In the genomic region with DNA sequence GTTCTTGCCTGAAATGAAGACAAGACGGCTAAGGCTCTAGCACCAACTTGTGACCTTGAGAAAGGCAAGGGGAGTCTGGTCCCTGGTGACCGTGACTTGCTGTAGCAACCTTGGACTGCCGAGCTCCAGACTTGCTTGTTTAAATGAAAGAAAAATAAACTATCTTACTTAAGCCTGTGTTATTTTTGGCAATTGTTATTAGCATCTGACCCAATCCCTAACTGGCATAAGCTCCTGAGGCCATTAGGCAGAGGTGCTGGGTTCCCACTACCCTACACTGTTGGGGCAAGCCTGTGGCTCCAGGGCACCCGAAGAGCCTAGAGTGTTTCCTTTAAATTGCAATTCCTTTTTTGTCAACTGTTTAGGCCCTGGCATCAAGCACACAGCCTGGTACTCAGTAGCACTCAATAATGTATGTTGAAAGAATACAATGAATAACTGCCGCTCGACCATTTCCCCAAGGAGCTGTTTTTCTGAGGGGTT, we compare ENCODE assay signal across 18 cellular contexts.
A peak's percentile ranks its signal among the peaks of the same experiment; 100 is the strongest.
DNase-seq lines count a peak whose midpoint lies in the region; ATAC-seq and TF ChIP-seq lines count a peak whose summit lies in the region.
"Had no signal": no experiment of that assay in that cellular context is flagged by ENCODE, and none has a peak within 500 bp of the region (broad histone marks: within the 10 kb centered on the region; RNA-seq: fewer than 3 reads in every experiment).

No MANE protein-coding gene starts in this region.

- intact Hi-C loops in stomach (cut with DNase I; ENCODE audit: low total_unique reads) = no loop called here
- intact Hi-C loops in CD4-positive, alpha-beta T cell (cut with DNase I, micrococcal nuclease) = no loop called here

- peak; percentile 16 for TF ChIP-seq EP300 in stomach (IDR thresholded peaks at IDR 0.05)

- TF ChIP-seq CTCF in fibroblast of pulmonary artery (IDR thresholded peaks at IDR 0.05; ENCODE audit: low read length, missing control alignments) = no peak
- TF ChIP-seq CTCF in stomach (IDR thresholded peaks at IDR 0.05) = no peak
- no peak for TF ChIP-seq CTCF in glutamatergic neuron (IDR thresholded peaks at IDR 0.05; ENCODE audit: partially characterized antibody, unreplicated experiment)
- no peak for TF ChIP-seq CTCF in CD4-positive, alpha-beta T cell (IDR thresholded peaks at IDR 0.05)

- H3K27me3 Mint-ChIP-seq in glutamatergic neuron (ENCODE audit: unreplicated experiment) = no peaks in the 10 kb centered on the region
- no peaks in the 10 kb centered on the region for H3K27me3 Mint-ChIP-seq in CD4-positive, alpha-beta T cell

- no peak overlapping the region for H3K4me3 Mint-ChIP-seq in glutamatergic neuron (ENCODE audit: unreplicated experiment)
- H3K4me3 Mint-ChIP-seq in CD4-positive, alpha-beta T cell = no peak overlapping the region
- H3K4me3 Mint-ChIP-seq: activated CD8-positive, alpha-beta T cell treated with anti-CD3 and anti-CD28 coated beads, Interleukin-2, amount 10 ng/mL, durations not matched to agents 7 days and 5 days had no signal

- no peaks in the 10 kb centered on the region for H3K36me3 Mint-ChIP-seq in glutamatergic neuron (ENCODE audit: unreplicated experiment)
- H3K36me3 Mint-ChIP-seq in CD4-positive, alpha-beta T cell (ENCODE audit: low read depth) = no peaks in the 10 kb centered on the region

- peak overlapping the region in 4 of 5 donors; percentile 38 to 79 (median 72) for H3K27ac ChIP-seq in stomach
- H3K27ac ChIP-seq in CD4-positive, alpha-beta T cell (ENCODE audit: low read depth, low read length) = no peak overlapping the region
- H3K27ac ChIP-seq: 22Rv1, tibial nerve had no signal

- 52 to 63% (median 57%) methylated on average over 6 of the region's 6 CpGs for WGBS in stomach, 5 donors

- no peaks in the 10 kb centered on the region for H3K36me3 ChIP-seq in adipocyte (ENCODE audit: control insufficient read depth, insufficient read depth, low read length, severe bottlenecking)
- H3K36me3 ChIP-seq in stomach = no peaks in the 10 kb centered on the region
- H3K36me3 ChIP-seq: tibial nerve had no signal

- H3K27me3 ChIP-seq in adipocyte (replicated peaks; ENCODE audit: control insufficient read depth, insufficient read depth, low read length) (no peaks in the 10 kb centered on the region), stomach (no peaks in the 10 kb centered on the region)
- H3K27me3 ChIP-seq in CD4-positive, alpha-beta T cell (ENCODE audit: control insufficient read depth, insufficient read depth, low read length) = no peaks in the 10 kb centered on the region
- H3K27me3 ChIP-seq: tibial nerve had no signal

- H3K4me1 ChIP-seq in adipocyte (ENCODE audit: control insufficient read depth, insufficient read depth, low read length) (peaks cover 51% of the 10 kb centered on the region), stomach (peaks cover 8 to 41% (median 22%) of the 10 kb centered on the region in 4 donors)

- CTCF ChIA-PET in CD4-positive, alpha-beta T cell (lab: Charles Lee) = no interaction called here

- peak overlapping the region; percentile 48 for H3K9ac ChIP-seq in adipocyte (ENCODE audit: low read length)

- H3K4me1 Mint-ChIP-seq in glutamatergic neuron (ENCODE audit: low read depth, unreplicated experiment) = peaks cover 8% of the 10 kb centered on the region
- H3K4me1 Mint-ChIP-seq in CD4-positive, alpha-beta T cell (ENCODE audit: low read depth) = peaks cover under 1% of the 10 kb centered on the region

- TF ChIP-seq POLR2A in stomach (IDR thresholded peaks at IDR 0.05) = no peak

- DNase-seq in NCI-H1092 treated with DMSO at 0.1 percent for 48 hours (lab: John Stamatoyannopoulos, UW) (peak; percentile 34), NCI-H1092 (lab: John Stamatoyannopoulos, UW) (no peak), adipocyte (ENCODE audit: low read depth) (peak; percentile 77), fibroblast of pulmonary artery (ENCODE audit: low read depth) (peak; percentile 62), stomach (peak; percentile 47), HuH-7.5 (ENCODE audit: low spot score) (no peak), glutamatergic neuron (no peak)
- no peak for DNase-seq in CD4-positive, alpha-beta T cell
- DNase-seq: activated CD8-positive, alpha-beta T cell treated with anti-CD3 and anti-CD28 coated beads, Interleukin-2, amount 10 ng/mL, durations not matched to agents 7 days and 5 days; activated naive CD4-positive, alpha-beta T cell; COR-L47; head of caudate nucleus; left cardiac atrium; NCI-H446 treated with DMSO at 0.1 percent for 48 hours; small intestine; T-helper 2 cell had no signal

- POLR2A ChIA-PET in CD4-positive, alpha-beta T cell (lab: Charles Lee) = interaction anchor here (1.2 kb wide), 1 partner anchor 19 kb away, joined by 4 read pairs; no protein-coding TSS in a partner anchor

- H3K4me3 ChIP-seq in adipocyte (ENCODE audit: low read length) (no peak overlapping the region), fibroblast of pulmonary artery (replicated peaks; ENCODE audit: low read depth, low read length) (no peak overlapping the region), stomach (no peak overlapping the region)
- H3K4me3 ChIP-seq: tibial nerve had no signal

- no peaks in the 10 kb centered on the region for H3K9me3 ChIP-seq in adipocyte (ENCODE audit: control insufficient read depth, low read length)
- no peaks in the 10 kb centered on the region for H3K9me3 ChIP-seq in stomach
- no peaks in the 10 kb centered on the region for H3K9me3 ChIP-seq in CD4-positive, alpha-beta T cell (ENCODE audit: control insufficient read depth, low read length)
- H3K9me3 ChIP-seq: tibial nerve had no signal

- H3K27ac Mint-ChIP-seq in glutamatergic neuron (ENCODE audit: unreplicated experiment) = no peak overlapping the region
- H3K27ac Mint-ChIP-seq in CD4-positive, alpha-beta T cell = no peak overlapping the region

- H3K9me3 Mint-ChIP-seq in glutamatergic neuron (ENCODE audit: unreplicated experiment) = no peaks in the 10 kb centered on the region
- H3K9me3 Mint-ChIP-seq in CD4-positive, alpha-beta T cell = no peaks in the 10 kb centered on the region

- no peak for ATAC-seq in CD4-positive, alpha-beta T cell (ENCODE audit: poor library complexity)
- ATAC-seq: activated CD8-positive, alpha-beta T cell treated with anti-CD3 and anti-CD28 coated beads, Interleukin-2, amount 10 ng/mL, durations not matched to agents 7 days and 5 days had no signal

Comparison
In these comparisons a context has a peak if more than half of its experiments do, and no peak if none do; other contexts are left out.
1. DNase-seq: peak in NCI-H1092 treated with DMSO at 0.1 percent for 48 hours (single experiment), adipocyte (single experiment), fibroblast of pulmonary artery (single experiment) and stomach (single experiment); none in NCI-H1092 (single experiment), HuH-7.5 (single experiment), glutamatergic neuron (single experiment) and CD4-positive, alpha-beta T cell (0 of 10).